ENCODE assay signal across 20 cellular contexts in genomic region chr6:124132256-124132655, GRCh38.
DNase-seq lines count a peak whose midpoint lies in the region; ATAC-seq and TF ChIP-seq lines count a peak whose summit lies in the region.
"Had no signal": no experiment of that assay in that cellular context is flagged by ENCODE, and none has a peak within 500 bp of the region (broad histone marks: within the 10 kb centered on the region; RNA-seq: fewer than 3 reads in every experiment).

No MANE protein-coding gene starts in this region.

- in situ Hi-C loops in astrocyte of the cerebellum (cut with HindIII; ENCODE audit: low sequenced_read_pairs) = no loop called here

- no peak for ATAC-seq in HG02763 (IDR thresholded peaks at IDR 0.05; ENCODE audit: unreplicated experiment)
- no peak for ATAC-seq in HG03175 (IDR thresholded peaks at IDR 0.05; ENCODE audit: unreplicated experiment)
- ATAC-seq: heart left ventricle; K562; left colon; naive thymus-derived CD4-positive, alpha-beta T cell; pancreas; upper lobe of right lung had no signal

- TF ChIP-seq CTCF in astrocyte of the cerebellum (IDR thresholded peaks at IDR 0.05; ENCODE audit: low read depth, low read length, missing control alignments) = no peak

- DNase-seq in DMS53 (lab: John Stamatoyannopoulos, UW) (peak; percentile 8), DMS53 treated with DMSO at 0.1 percent for 48 hours (lab: John Stamatoyannopoulos, UW; ENCODE audit: unreplicated experiment) (no peak), NCI-H1105 treated with DMSO at 0.1 percent for 48 hours (lab: John Stamatoyannopoulos, UW) (peak; percentile 42), astrocyte of the cerebellum (ENCODE audit: low read depth) (peak; percentile 24), non-pigmented ciliary epithelial cell (ENCODE audit: low read depth) (peak; percentile 5), nucleus accumbens (lab: John Stamatoyannopoulos, UW) (no peak)
- DNase-seq: activated B cell treated with CpG ODN at 0.5 μM for 24 hours; activated CD4-positive, alpha-beta memory T cell treated with anti-CD3 and anti-CD28 coated beads for 36 hours; activated effector memory CD4-positive, alpha-beta T cell treated with anti-CD3 and anti-CD28 coated beads, Interleukin-2, amount 50 U/mL, for 16 hours; H9; heart left ventricle; left colon; naive thymus-derived CD4-positive, alpha-beta T cell; NCI-H187 treated with DMSO at 0.1 percent for 48 hours; NCI-H510A; pancreas; upper lobe of right lung had no signal

- H3K4me3 ChIP-seq in astrocyte of the cerebellum (ENCODE audit: low read depth, low read length) = no peak overlapping the region
- H3K4me3 ChIP-seq: heart left ventricle, K562, pancreas, upper lobe of right lung had no signal

Comparison
In these comparisons a context has a peak if more than half of its experiments do, and no peak if none do; other contexts are left out.
1. DNase-seq: peak in DMS53 (single experiment), NCI-H1105 treated with DMSO at 0.1 percent for 48 hours (single experiment), astrocyte of the cerebellum (single experiment) and non-pigmented ciliary epithelial cell (single experiment); none in DMS53 treated with DMSO at 0.1 percent for 48 hours (single experiment) and nucleus accumbens (0 of 56).